Comparison of ENCODE assay signal across 8 cellular contexts in the genomic region with DNA sequence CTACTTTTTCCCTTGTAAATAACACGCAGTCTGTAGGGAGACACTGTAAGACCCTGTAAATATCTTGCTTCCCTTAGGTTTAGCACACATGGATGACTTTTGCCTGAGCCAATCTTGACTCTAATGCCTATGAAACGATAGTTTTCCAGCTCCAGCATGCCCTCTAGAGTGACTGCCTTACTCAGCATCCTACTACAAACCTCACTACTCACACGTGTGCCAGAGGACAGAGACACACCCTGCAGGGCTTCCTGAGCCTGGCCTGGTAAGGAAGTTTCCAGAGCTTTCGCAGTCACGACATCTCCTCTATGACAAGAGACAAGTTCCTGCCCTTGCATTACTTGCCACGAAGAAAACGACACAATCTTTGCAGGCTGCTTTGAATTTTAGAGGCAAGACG.
DNase-seq lines count a peak whose midpoint lies in the region; ATAC-seq and TF ChIP-seq lines count a peak whose summit lies in the region.

No MANE protein-coding gene starts in this region.

- H3K27me3 ChIP-seq in Panc1 (ENCODE audit: control insufficient read depth, insufficient read depth, low read length), result no peaks in the 10 kb centered on the region

- ATAC-seq in HG02798 (IDR thresholded peaks at IDR 0.05; ENCODE audit: poor library complexity, unreplicated experiment) (peak; percentile 71), Panc1 (peak; percentile 59; the same call in 1 of the 2 replicates), HG03342 (IDR thresholded peaks at IDR 0.05; ENCODE audit: unreplicated experiment) (no peak)
- ATAC-seq in activated T-helper 17 cell treated with anti-CD3 and anti-CD28 coated beads, Interleukin-2, amount 50 U/mL, for 72 hours (replicated peaks), result no peak

- no peaks in the 10 kb centered on the region for H3K4me1 Mint-ChIP-seq in activated CD4-positive, alpha-beta memory T cell treated with anti-CD3 and anti-CD28 coated beads for 36 hours (ENCODE audit: low read depth)
- H3K4me1 Mint-ChIP-seq in activated T-helper 17 cell treated with anti-CD3 and anti-CD28 coated beads, Interleukin-2, amount 50 U/mL, for 72 hours, result no peaks in the 10 kb centered on the region

- H3K36me3 Mint-ChIP-seq in activated CD4-positive, alpha-beta memory T cell treated with anti-CD3 and anti-CD28 coated beads for 36 hours, result no peaks in the 10 kb centered on the region
- H3K36me3 Mint-ChIP-seq in activated T-helper 17 cell treated with anti-CD3 and anti-CD28 coated beads, Interleukin-2, amount 50 U/mL, for 72 hours (ENCODE audit: low read depth), result no peaks in the 10 kb centered on the region

- H3K27ac Mint-ChIP-seq in activated CD4-positive, alpha-beta memory T cell treated with anti-CD3 and anti-CD28 coated beads for 36 hours, result no peak overlapping the region
- no peak overlapping the region for H3K27ac Mint-ChIP-seq in activated T-helper 17 cell treated with anti-CD3 and anti-CD28 coated beads, Interleukin-2, amount 50 U/mL, for 72 hours

- H3K36me3 ChIP-seq in Panc1 (ENCODE audit: control insufficient read depth, insufficient read depth, low read length), result no peaks in the 10 kb centered on the region

- in situ Hi-C loops in Panc1 (cut with HindIII; ENCODE audit: low pct_unique_long_range_greater_than_20kb, low sequenced_read_pairs), result no loop called here

- no TSS peak for BruUV-seq in Panc1 (replicated peaks; lab: Mats Ljungman, UMichigan)

- no peak overlapping the region for H3K4me3 ChIP-seq in Panc1 (ENCODE audit: low read depth in 2 of 2, low read length in 2 of 2)

- no peak overlapping the region for H3K4me3 Mint-ChIP-seq in activated CD4-positive, alpha-beta memory T cell treated with anti-CD3 and anti-CD28 coated beads for 36 hours
- H3K4me3 Mint-ChIP-seq in activated T-helper 17 cell treated with anti-CD3 and anti-CD28 coated beads, Interleukin-2, amount 50 U/mL, for 72 hours, result no peak overlapping the region

- DNase-seq in Panc1 (ENCODE audit: low read depth, low spot score) (no peak), globus pallidus (ENCODE audit: low spot score) (peak; percentile 52), cerebellum (ENCODE audit: low spot score) (no peak)
- DNase-seq in activated CD4-positive, alpha-beta memory T cell treated with anti-CD3 and anti-CD28 coated beads for 36 hours, result no peak

- intact Hi-C loops in Panc1 (cut with micrococcal nuclease; ENCODE audit: unreplicated experiment), result no loop called here
- intact Hi-C loops in activated CD4-positive, alpha-beta memory T cell treated with anti-CD3 and anti-CD28 coated beads for 36 hours (cut with micrococcal nuclease), result no loop called here

- CTCF ChIA-PET in Panc1 (lab: Charles Lee), result no interaction called here
- CTCF ChIA-PET in activated CD4-positive, alpha-beta memory T cell treated with anti-CD3 and anti-CD28 coated beads for 36 hours (lab: Charles Lee), result no interaction called here

- H3K9me3 ChIP-seq in Panc1 (ENCODE audit: control insufficient read depth, insufficient read depth, low read depth, low read length), result no peaks in the 10 kb centered on the region

- POLR2A ChIA-PET in Panc1 (lab: Charles Lee), result no interaction called here
- POLR2A ChIA-PET in activated CD4-positive, alpha-beta memory T cell treated with anti-CD3 and anti-CD28 coated beads for 36 hours (lab: Charles Lee), result no interaction called here

- no peaks in the 10 kb centered on the region for H3K9me3 Mint-ChIP-seq in activated CD4-positive, alpha-beta memory T cell treated with anti-CD3 and anti-CD28 coated beads for 36 hours
- H3K9me3 Mint-ChIP-seq in activated T-helper 17 cell treated with anti-CD3 and anti-CD28 coated beads, Interleukin-2, amount 50 U/mL, for 72 hours, result no peaks in the 10 kb centered on the region

- no peaks in the 10 kb centered on the region for H3K4me1 ChIP-seq in Panc1 (ENCODE audit: control insufficient read depth, insufficient read depth, low read length)

- H3K27ac ChIP-seq in Panc1 (ENCODE audit: low read length), result no peak overlapping the region

- TF ChIP-seq CTCF in GM12872 (IDR thresholded peaks at IDR 0.05; ENCODE audit: insufficient read depth, low read depth, low read length), result peak; percentile 25; the same call in 1 of the 3 replicates
- peak; percentile 64; the same call in 1 of the 2 replicates for TF ChIP-seq CTCF in Panc1 (IDR thresholded peaks at IDR 0.05)

- peaks cover 6% of the 10 kb centered on the region for H3K27me3 Mint-ChIP-seq in activated CD4-positive, alpha-beta memory T cell treated with anti-CD3 and anti-CD28 coated beads for 36 hours
- H3K27me3 Mint-ChIP-seq in activated T-helper 17 cell treated with anti-CD3 and anti-CD28 coated beads, Interleukin-2, amount 50 U/mL, for 72 hours, result peaks cover 7% of the 10 kb centered on the region

Comparison
In these comparisons a context has a peak if more than half of its experiments do, and no peak if none do; other contexts are left out.
1. ATAC-seq: peak in HG02798 (single experiment) and Panc1 (single experiment); none in HG03342 (single experiment) and activated T-helper 17 cell treated with anti-CD3 and anti-CD28 coated beads, Interleukin-2, amount 50 U/mL, for 72 hours (single experiment).